ENCODE assay signal across 8 cellular contexts in genomic region chr2:15058015-15058414, GRCh38.
DNase-seq lines count a peak whose midpoint lies in the region; ATAC-seq and TF ChIP-seq lines count a peak whose summit lies in the region.

No MANE protein-coding gene starts in this region.

- ATAC-seq in activated T-cell treated with anti-CD3 and anti-CD28 coated beads, Interleukin-2, amount 50 U/mL, for 72 hours (replicated peaks in 1 of 2): peak in 1 of 2 donors; percentile 45
- ATAC-seq in HG02943 (IDR thresholded peaks at IDR 0.05; ENCODE audit: low read depth, unreplicated experiment) (peak; percentile 56), WTC11 (peak; percentile 76), body of pancreas (no peak)

- H3K4me3 Mint-ChIP-seq in activated T-cell treated with anti-CD3 and anti-CD28 coated beads, Interleukin-2, amount 50 U/mL, for 72 hours: no peak overlapping the region
- H3K4me3 Mint-ChIP-seq in activated T-cell treated with anti-CD3 and anti-CD28 coated beads, Interleukin-2, amount 50 U/mL, for 24 hours: no peak overlapping the region
- H3K4me3 Mint-ChIP-seq in WTC11: no peak overlapping the region
- H3K4me3 Mint-ChIP-seq in activated naive CD4-positive, alpha-beta T cell treated with anti-CD3 and anti-CD28 coated beads, Interleukin-2, amount 10 ng/mL, durations not matched to agents 7 days and 5 days: no peak overlapping the region

- H3K36me3 Mint-ChIP-seq in activated T-cell treated with anti-CD3 and anti-CD28 coated beads, Interleukin-2, amount 50 U/mL, for 72 hours (ENCODE audit: insufficient read depth in 2 of 2): no peaks in the 10 kb centered on the region
- H3K36me3 Mint-ChIP-seq in activated T-cell treated with anti-CD3 and anti-CD28 coated beads, Interleukin-2, amount 50 U/mL, for 24 hours (ENCODE audit: low read depth): no peaks in the 10 kb centered on the region
- peaks cover 5% of the 10 kb centered on the region; the same call in 1 of the 2 replicates for H3K36me3 Mint-ChIP-seq in WTC11
- no peaks in the 10 kb centered on the region for H3K36me3 Mint-ChIP-seq in activated naive CD4-positive, alpha-beta T cell treated with anti-CD3 and anti-CD28 coated beads, Interleukin-2, amount 10 ng/mL, durations not matched to agents 7 days and 5 days

- H3K9me3 ChIP-seq in body of pancreas: no peaks in the 10 kb centered on the region

- H3K4me1 ChIP-seq in body of pancreas: peaks cover 9% of the 10 kb centered on the region

- H3K27ac ChIP-seq in body of pancreas: no peak overlapping the region

- H3K27ac Mint-ChIP-seq in activated T-cell treated with anti-CD3 and anti-CD28 coated beads, Interleukin-2, amount 50 U/mL, for 72 hours: no peak overlapping the region
- no peak overlapping the region for H3K27ac Mint-ChIP-seq in activated T-cell treated with anti-CD3 and anti-CD28 coated beads, Interleukin-2, amount 50 U/mL, for 24 hours
- no peak overlapping the region for H3K27ac Mint-ChIP-seq in WTC11
- H3K27ac Mint-ChIP-seq in activated naive CD4-positive, alpha-beta T cell treated with anti-CD3 and anti-CD28 coated beads, Interleukin-2, amount 10 ng/mL, durations not matched to agents 7 days and 5 days: no peak overlapping the region

- H3K36me3 ChIP-seq in body of pancreas (replicated peaks in 1 of 2; ENCODE audit: insufficient read depth in 1 of 2, low read depth in 2 of 2): no peaks in the 10 kb centered on the region

- CTCF ChIA-PET in WTC11 (lab: Charles Lee): interaction anchor here (0.6 to 2.5 kb wide), 22 partner anchors 9 to 1122 kb away, joined by 3 to 22 read pairs (median 3); no protein-coding TSS in a partner anchor
- CTCF ChIA-PET in activated naive CD4-positive, alpha-beta T cell treated with anti-CD3 and anti-CD28 coated beads, Interleukin-2, amount 10 ng/mL, durations not matched to agents 7 days and 5 days (lab: Charles Lee): interaction anchor here (0.7 to 1.2 kb wide), 4 partner anchors 9 to 566 kb away, joined by 3 to 5 read pairs (median 3); no protein-coding TSS in a partner anchor

- H3K27me3 ChIP-seq in body of pancreas: no peaks in the 10 kb centered on the region

- peaks cover 32% of the 10 kb centered on the region for H3K27me3 Mint-ChIP-seq in activated T-cell treated with anti-CD3 and anti-CD28 coated beads, Interleukin-2, amount 50 U/mL, for 72 hours (ENCODE audit: low read depth)
- H3K27me3 Mint-ChIP-seq in activated T-cell treated with anti-CD3 and anti-CD28 coated beads, Interleukin-2, amount 50 U/mL, for 24 hours: peaks cover 38% of the 10 kb centered on the region
- no peaks in the 10 kb centered on the region; the same call in 1 of the 2 replicates for H3K27me3 Mint-ChIP-seq in WTC11 (ENCODE audit: low read depth)
- H3K27me3 Mint-ChIP-seq in activated naive CD4-positive, alpha-beta T cell treated with anti-CD3 and anti-CD28 coated beads, Interleukin-2, amount 10 ng/mL, durations not matched to agents 7 days and 5 days: peaks cover under 1% of the 10 kb centered on the region

- TF ChIP-seq CTCF in WTC11 (IDR thresholded peaks at IDR 0.05) (peak; percentile 61), body of pancreas (IDR thresholded peaks at IDR 0.05) (no peak)

- no peaks in the 10 kb centered on the region for H3K4me1 Mint-ChIP-seq in activated T-cell treated with anti-CD3 and anti-CD28 coated beads, Interleukin-2, amount 50 U/mL, for 72 hours (ENCODE audit: low read depth)
- H3K4me1 Mint-ChIP-seq in activated T-cell treated with anti-CD3 and anti-CD28 coated beads, Interleukin-2, amount 50 U/mL, for 24 hours (ENCODE audit: low read depth): no peaks in the 10 kb centered on the region
- peaks cover 26% of the 10 kb centered on the region for H3K4me1 Mint-ChIP-seq in WTC11
- H3K4me1 Mint-ChIP-seq in activated naive CD4-positive, alpha-beta T cell treated with anti-CD3 and anti-CD28 coated beads, Interleukin-2, amount 10 ng/mL, durations not matched to agents 7 days and 5 days: no peaks in the 10 kb centered on the region

- no peaks in the 10 kb centered on the region for H3K9me3 Mint-ChIP-seq in activated T-cell treated with anti-CD3 and anti-CD28 coated beads, Interleukin-2, amount 50 U/mL, for 72 hours
- H3K9me3 Mint-ChIP-seq in activated T-cell treated with anti-CD3 and anti-CD28 coated beads, Interleukin-2, amount 50 U/mL, for 24 hours: no peaks in the 10 kb centered on the region
- peaks cover 14% of the 10 kb centered on the region for H3K9me3 Mint-ChIP-seq in WTC11
- no peaks in the 10 kb centered on the region for H3K9me3 Mint-ChIP-seq in activated naive CD4-positive, alpha-beta T cell treated with anti-CD3 and anti-CD28 coated beads, Interleukin-2, amount 10 ng/mL, durations not matched to agents 7 days and 5 days

- intact Hi-C loops in body of pancreas (cut with DNase I): no loop called here

- POLR2A ChIA-PET in WTC11 (lab: Charles Lee): interaction anchor here (1.0 kb wide), 1 partner anchor 8 kb away, joined by 3 read pairs; no protein-coding TSS in a partner anchor

- no peak overlapping the region for H3K4me3 ChIP-seq in body of pancreas

- WGBS in body of pancreas, 2 donors: 80% methylated on average over 5 of the region's 5 CpGs

- DNase-seq in activated T-cell treated with anti-CD3 and anti-CD28 coated beads, Interleukin-2, amount 50 U/mL, for 72 hours: peak; percentile 16 to 30
- DNase-seq in activated T-cell treated with anti-CD3 and anti-CD28 coated beads, Interleukin-2, amount 50 U/mL, for 24 hours: no peak
- DNase-seq in WTC11 (ENCODE audit: low spot score) (no peak), body of pancreas (no peak), NCI-H1417 treated with DMSO at 0.1 percent for 48 hours (lab: John Stamatoyannopoulos, UW) (no peak)
- peak in 2 of 3 donors; percentile 3 to 12 for DNase-seq in stimulated activated CD4-positive, alpha-beta T cell treated with anti-CD3 and anti-CD28 coated beads, TNF-alpha, amount 100 ng/mL, for 48 hours (ENCODE audit: low read depth in 3 of 3)
- DNase-seq in activated naive CD4-positive, alpha-beta T cell treated with anti-CD3 and anti-CD28 coated beads, Interleukin-2, amount 10 ng/mL, durations not matched to agents 7 days and 5 days: no peak

- no peak for TF ChIP-seq POLR2A in body of pancreas (IDR thresholded peaks at IDR 0.05)

TF ChIP-seq in WTC11, 78 proteins besides CTCF, POLR2A, EP300 and RAD21 (continues in another document):
- no peak for TF ChIP-seq ZNF317 (CRISPR knock-in tag; IDR thresholded peaks at IDR 0.05; ENCODE audit: borderline replicate concordance, low read depth)
- TF ChIP-seq GTF2I (CRISPR knock-in tag; conservative IDR thresholded peaks at IDR 0.05): no peak
- no peak for TF ChIP-seq ZNF423 (CRISPR knock-in tag; IDR thresholded peaks at IDR 0.05)
- TF ChIP-seq SP1 (CRISPR knock-in tag; conservative IDR thresholded peaks at IDR 0.05): no peak
- no peak for TF ChIP-seq ATF2 (CRISPR knock-in tag; IDR thresholded peaks at IDR 0.05; ENCODE audit: borderline replicate concordance, low read depth)
- no peak for TF ChIP-seq ZMAT4 (CRISPR knock-in tag; IDR thresholded peaks at IDR 0.05)
- no peak for TF ChIP-seq RORB (CRISPR knock-in tag; IDR thresholded peaks at IDR 0.05)
- TF ChIP-seq ATF1 (CRISPR knock-in tag; IDR thresholded peaks at IDR 0.05): no peak
- no peak for TF ChIP-seq FOXK1 (CRISPR knock-in tag; IDR thresholded peaks at IDR 0.05)
- TF ChIP-seq ZNF281 (CRISPR knock-in tag; IDR thresholded peaks at IDR 0.05): no peak

Comparison
In these comparisons a context has a peak if more than half of its experiments do, and no peak if none do; other contexts are left out.
1. DNase-seq: peak in activated T-cell treated with anti-CD3 and anti-CD28 coated beads, Interleukin-2, amount 50 U/mL, for 72 hours (2 of 2) and stimulated activated CD4-positive, alpha-beta T cell treated with anti-CD3 and anti-CD28 coated beads, TNF-alpha, amount 100 ng/mL, for 48 hours (2 of 3); none in activated T-cell treated with anti-CD3 and anti-CD28 coated beads, Interleukin-2, amount 50 U/mL, for 24 hours (single experiment), WTC11 (single experiment), body of pancreas (0 of 4), activated naive CD4-positive, alpha-beta T cell treated with anti-CD3 and anti-CD28 coated beads, Interleukin-2, amount 10 ng/mL, durations not matched to agents 7 days and 5 days (single experiment) and NCI-H1417 treated with DMSO at 0.1 percent for 48 hours (single experiment).